14 cellular contexts compared by ENCODE assay signal in the genomic region with DNA sequence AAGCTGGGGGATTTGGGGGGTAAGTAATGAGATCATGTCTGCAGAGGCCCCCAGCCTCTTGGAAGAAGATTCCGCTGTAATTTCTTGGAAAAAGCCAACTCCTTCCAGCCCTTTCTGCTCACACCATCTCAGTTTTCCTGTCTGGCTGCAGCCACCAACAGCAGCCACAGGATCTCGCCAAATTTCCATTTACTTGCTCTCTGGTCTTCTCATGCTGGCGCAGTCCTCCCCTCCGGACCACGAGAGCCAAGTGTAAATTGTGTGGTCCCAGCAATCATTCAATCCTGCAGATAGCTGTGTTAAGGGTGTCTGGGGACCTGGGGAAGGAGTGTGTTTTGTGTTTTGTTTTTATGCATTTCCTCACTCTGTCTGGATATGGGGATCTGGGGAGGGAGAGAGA. TPM values are rescaled to one million over a fixed set of nuclear protein-coding genes. Genes with fewer than 3 reads are reported as not detected.
DNase-seq lines count a peak whose midpoint lies in the region; ATAC-seq and TF ChIP-seq lines count a peak whose summit lies in the region.
"Had no signal": no experiment of that assay in that cellular context is flagged by ENCODE, and none has a peak within 500 bp of the region (broad histone marks: within the 10 kb centered on the region; RNA-seq: fewer than 3 reads in every experiment).

No MANE protein-coding gene starts in this region.

- H3K4me1 ChIP-seq in heart right ventricle (peaks cover 0 to 49% (median 23%) of the 10 kb centered on the region in 9 donors), right atrium auricular region (peaks cover 0 to 36% of the 10 kb centered on the region in 2 donors), tibial artery (peaks cover 0 to 99% (median 83%) of the 10 kb centered on the region in 4 donors)

- H3K4me1 Mint-ChIP-seq in mesothelial cell of epicardium: peaks cover 58% of the 10 kb centered on the region

- no peaks in the 10 kb centered on the region for H3K36me3 ChIP-seq in heart right ventricle
- no peaks in the 10 kb centered on the region for H3K36me3 ChIP-seq in right atrium auricular region
- H3K36me3 ChIP-seq in tibial artery: no peaks in the 10 kb centered on the region
- H3K36me3 ChIP-seq: BLaER1 treated with 17β-estradiol and CSF1 and Interleukin-3, amounts not matched to agents 10 nM and 100 nM had no signal

- H3K27me3 ChIP-seq in heart right ventricle (no peaks in the 10 kb centered on the region), right atrium auricular region (no peaks in the 10 kb centered on the region), tibial artery (no peaks in the 10 kb centered on the region)
- H3K27me3 ChIP-seq: BLaER1 treated with 17β-estradiol and CSF1 and Interleukin-3, amounts not matched to agents 10 nM and 100 nM had no signal

- 58 to 69% methylated on average over 5 of the region's 5 CpGs for WGBS in heart right ventricle, 2 donors

- DNase-seq in heart right ventricle (no peak), right atrium auricular region (ENCODE audit: low spot score) (no peak), coronary artery (ENCODE audit: low spot score) (no peak), mesothelial cell of epicardium (ENCODE audit: low spot score in 2 of 2, unreplicated experiment in 2 of 2) (no peak), tibial artery (peak in 1 of 2 donors; percentile 47), HPDE6-E6E7 (ENCODE audit: extremely low spot score) (no peak)
- no peak for DNase-seq in activated CD4-positive, CD25-positive, alpha-beta regulatory T cell (lab: John Stamatoyannopoulos, UW)
- DNase-seq: H9, NCI-H1436, NCI-H2029 treated with DMSO at 0.1 percent for 48 hours, NCI-H510A had no signal

- no peaks in the 10 kb centered on the region for H3K9me3 Mint-ChIP-seq in mesothelial cell of epicardium
- H3K9me3 Mint-ChIP-seq: H9 had no signal

- no peak overlapping the region for H3K4me3 Mint-ChIP-seq in mesothelial cell of epicardium
- H3K4me3 Mint-ChIP-seq: H9, IgD-negative memory B cell had no signal

- no peaks in the 10 kb centered on the region for H3K9me3 ChIP-seq in heart right ventricle
- H3K9me3 ChIP-seq in right atrium auricular region: no peaks in the 10 kb centered on the region
- no peaks in the 10 kb centered on the region for H3K9me3 ChIP-seq in tibial artery
- H3K9me3 ChIP-seq: BLaER1 treated with 17β-estradiol and CSF1 and Interleukin-3, amounts not matched to agents 10 nM and 100 nM had no signal

- H3K27ac ChIP-seq in heart right ventricle (peak overlapping the region in 2 of 10 donors; percentile 22 to 31), right atrium auricular region (no peak overlapping the region), coronary artery (peak overlapping the region; percentile 61 to 96), tibial artery (peak overlapping the region; percentile 88 to 89)
- H3K27ac ChIP-seq: BLaER1 treated with 17β-estradiol and CSF1 and Interleukin-3, amounts not matched to agents 10 nM and 100 nM had no signal

- no peaks in the 10 kb centered on the region for H3K36me3 Mint-ChIP-seq in mesothelial cell of epicardium
- H3K36me3 Mint-ChIP-seq: IgD-negative memory B cell had no signal

- no peak overlapping the region for H3K4me3 ChIP-seq in heart right ventricle
- H3K4me3 ChIP-seq in right atrium auricular region: no peak overlapping the region
- peak overlapping the region; percentile 5 for H3K4me3 ChIP-seq in coronary artery
- no peak overlapping the region for H3K4me3 ChIP-seq in tibial artery
- H3K4me3 ChIP-seq: BLaER1 treated with 17β-estradiol and CSF1 and Interleukin-3, amounts not matched to agents 10 nM and 100 nM had no signal

- intact Hi-C loops in heart right ventricle (cut with DNase I): loop anchor here in 2 of 10 donors (5.0 to 10.0 kb wide), 2 partner anchors 70 to 82 kb away; no protein-coding TSS in a partner anchor
- intact Hi-C loops in tibial artery (cut with DNase I; ENCODE audit: low total_unique reads): no loop called here

- peak overlapping the region; percentile 81 for H3K27ac Mint-ChIP-seq in mesothelial cell of epicardium
- H3K27ac Mint-ChIP-seq: IgD-negative memory B cell had no signal

- no peaks in the 10 kb centered on the region for H3K27me3 Mint-ChIP-seq in mesothelial cell of epicardium (ENCODE audit: low read depth)

- TF ChIP-seq CTCF in heart right ventricle (IDR thresholded peaks at IDR 0.05) (no peak), right atrium auricular region (IDR thresholded peaks at IDR 0.05) (no peak), coronary artery (IDR thresholded peaks at IDR 0.05) (no peak), mesothelial cell of epicardium (IDR thresholded peaks at IDR 0.05; ENCODE audit: unreplicated experiment) (no peak), tibial artery (IDR thresholded peaks at IDR 0.05) (no peak)

- peak in 5 of 8 donors; percentile 10 to 34 (median 16) for ATAC-seq in heart right ventricle
- no peak for ATAC-seq in HG02763 (IDR thresholded peaks at IDR 0.05; ENCODE audit: unreplicated experiment)

RNA-seq across cellular contexts. Expression of gene ASB13, which starts 49.5 kb away (rescaled TPM):
- 10 to 100 TPM in 9 of 10 donors, 1 to 10 TPM in 1; 9.3 to 16.3 (median 13.4) TPM for total RNA-seq in heart right ventricle
- polyA plus RNA-seq in heart right ventricle: 10 to 100 TPM in 1 of 2 donors, 1 to 10 TPM in 1; 8.4 to 18.0 TPM
- 10 to 100 TPM; 10.5 to 14.3 TPM for total RNA-seq in right atrium auricular region
- 26.3 to 28.5 TPM (median 28.0 TPM) in 3 replicates for total RNA-seq in mesothelial cell of epicardium

Comparison
In these comparisons a context has a peak if more than half of its experiments do, and no peak if none do; other contexts are left out.
1. H3K27ac ChIP-seq: peak in coronary artery (2 of 2) and tibial artery (2 of 2); none in right atrium auricular region (0 of 2).